Comparison of ENCODE assay signal across 9 cellular contexts in genomic region chr2:68837164-68837860, GRCh38. TPM values are rescaled to one million over a fixed set of nuclear protein-coding genes. Genes with fewer than 3 reads are reported as not detected.
DNase-seq lines count a peak whose midpoint lies in the region; ATAC-seq, FAIRE-seq and TF ChIP-seq lines count a peak whose summit lies in the region.
"Had no signal": no experiment of that assay in that cellular context is flagged by ENCODE, and none has a peak within 500 bp of the region (broad histone marks: within the 10 kb centered on the region; RNA-seq: fewer than 3 reads in every experiment).

No MANE protein-coding gene starts in this region.

- no peak for FAIRE-seq in small intestine (lab: Jason Lieb, UNC)

- ATAC-seq in GM18870 (IDR thresholded peaks at IDR 0.05; ENCODE audit: unreplicated experiment) = no peak
- no peak for ATAC-seq in GM19324 (IDR thresholded peaks at IDR 0.05; ENCODE audit: low FRiP score, unreplicated experiment)

- DNase-seq in GM19238 (ENCODE audit: insufficient read length, low spot score) (peak; percentile 35), NOMO-1 treated with dmso at 0.1 percent for 144 hours (lab: John Stamatoyannopoulos, UW; ENCODE audit: unreplicated experiment) (peak; percentile 39), glutamatergic neuron (peak; percentile 67), small intestine (peak; percentile 68), midbrain (lab: John Stamatoyannopoulos, UW) (no peak)
- peak; percentile 42 for DNase-seq in activated T-helper 1 cell treated with anti-CD3 and anti-CD28 coated beads, Interleukin-12 subunit alpha, Interleukin-12 subunit beta, Interleukin-2, Interleukin-4 antibody, amounts not matched to agents 30 ng/mL and 10 ng/mL and 1 ng/mL, durations not matched to agents 14 hours and 24 hours and 36 hours (ENCODE audit: low spot score)

- H3K9me3 ChIP-seq in small intestine (ENCODE audit: control insufficient read depth, low read depth) = no peaks in the 10 kb centered on the region

- H3K4me3 Mint-ChIP-seq in activated T-helper 1 cell treated with anti-CD3 and anti-CD28 coated beads, Interleukin-12 subunit alpha, Interleukin-12 subunit beta, Interleukin-2, Interleukin-4 antibody, amounts not matched to agents 30 ng/mL and 10 ng/mL and 1 ng/mL, durations not matched to agents 14 hours and 24 hours and 36 hours = no peak overlapping the region
- no peak overlapping the region for H3K4me3 Mint-ChIP-seq in glutamatergic neuron (ENCODE audit: unreplicated experiment)

- H3K27ac ChIP-seq in small intestine (ENCODE audit: low read depth in 1 of 2, low read length in 1 of 2) = no peak overlapping the region
- H3K27ac ChIP-seq: VCaP had no signal

- peaks cover 45% of the 10 kb centered on the region for H3K4me1 Mint-ChIP-seq in activated T-helper 1 cell treated with anti-CD3 and anti-CD28 coated beads, Interleukin-12 subunit alpha, Interleukin-12 subunit beta, Interleukin-2, Interleukin-4 antibody, amounts not matched to agents 30 ng/mL and 10 ng/mL and 1 ng/mL, durations not matched to agents 14 hours and 24 hours and 36 hours (ENCODE audit: low read depth)
- H3K4me1 Mint-ChIP-seq in glutamatergic neuron (ENCODE audit: low read depth, unreplicated experiment) = no peaks in the 10 kb centered on the region

- peaks cover 0 to 5% of the 10 kb centered on the region in 2 donors for H3K4me1 ChIP-seq in small intestine (ENCODE audit: control insufficient read depth in 2 of 2, insufficient read depth in 1 of 2, low read depth in 1 of 2, low read length in 1 of 2)

- peak overlapping the region; percentile 83 for H3K27ac Mint-ChIP-seq in activated T-helper 1 cell treated with anti-CD3 and anti-CD28 coated beads, Interleukin-12 subunit alpha, Interleukin-12 subunit beta, Interleukin-2, Interleukin-4 antibody, amounts not matched to agents 30 ng/mL and 10 ng/mL and 1 ng/mL, durations not matched to agents 14 hours and 24 hours and 36 hours
- no peak overlapping the region for H3K27ac Mint-ChIP-seq in glutamatergic neuron (ENCODE audit: unreplicated experiment)

- intact Hi-C loops in activated T-helper 1 cell treated with anti-CD3 and anti-CD28 coated beads, Interleukin-12 subunit alpha, Interleukin-12 subunit beta, Interleukin-2, Interleukin-4 antibody, amounts not matched to agents 30 ng/mL and 10 ng/mL and 1 ng/mL, durations not matched to agents 14 hours and 24 hours and 36 hours (cut with micrococcal nuclease) = loop anchor here (1.0 to 5.0 kb wide), 6 partner anchors 70 to 450 kb away; no protein-coding TSS in a partner anchor

- 50 to 60% (median 56%) methylated on average over 15 of the region's 15 CpGs for WGBS in small intestine, 3 donors

- H3K36me3 Mint-ChIP-seq in activated T-helper 1 cell treated with anti-CD3 and anti-CD28 coated beads, Interleukin-12 subunit alpha, Interleukin-12 subunit beta, Interleukin-2, Interleukin-4 antibody, amounts not matched to agents 30 ng/mL and 10 ng/mL and 1 ng/mL, durations not matched to agents 14 hours and 24 hours and 36 hours (ENCODE audit: low read depth) = no peaks in the 10 kb centered on the region
- no peaks in the 10 kb centered on the region for H3K36me3 Mint-ChIP-seq in glutamatergic neuron (ENCODE audit: unreplicated experiment)

- H3K4me3 ChIP-seq in small intestine (ENCODE audit: low read depth in 1 of 2, low read length in 2 of 2) = no peak overlapping the region

- peaks cover 2% of the 10 kb centered on the region for H3K27me3 Mint-ChIP-seq in activated T-helper 1 cell treated with anti-CD3 and anti-CD28 coated beads, Interleukin-12 subunit alpha, Interleukin-12 subunit beta, Interleukin-2, Interleukin-4 antibody, amounts not matched to agents 30 ng/mL and 10 ng/mL and 1 ng/mL, durations not matched to agents 14 hours and 24 hours and 36 hours (ENCODE audit: insufficient read depth)
- H3K27me3 Mint-ChIP-seq in glutamatergic neuron (ENCODE audit: unreplicated experiment) = no peaks in the 10 kb centered on the region

- no peaks in the 10 kb centered on the region for H3K9me3 Mint-ChIP-seq in activated T-helper 1 cell treated with anti-CD3 and anti-CD28 coated beads, Interleukin-12 subunit alpha, Interleukin-12 subunit beta, Interleukin-2, Interleukin-4 antibody, amounts not matched to agents 30 ng/mL and 10 ng/mL and 1 ng/mL, durations not matched to agents 14 hours and 24 hours and 36 hours
- H3K9me3 Mint-ChIP-seq in glutamatergic neuron (ENCODE audit: unreplicated experiment) = no peaks in the 10 kb centered on the region

- H3K36me3 ChIP-seq in small intestine (ENCODE audit: control insufficient read depth in 2 of 2, insufficient read depth in 2 of 2, low read length in 2 of 2) = no peaks in the 10 kb centered on the region

- peak; percentile 54 for TF ChIP-seq CTCF in glutamatergic neuron (IDR thresholded peaks at IDR 0.05; ENCODE audit: partially characterized antibody, unreplicated experiment)

- no peaks in the 10 kb centered on the region for H3K27me3 ChIP-seq in small intestine (ENCODE audit: control insufficient read depth in 2 of 2, insufficient read depth in 2 of 2, low read length in 2 of 2)

RNA-seq across cellular contexts. Expression of gene BMP10, which starts 33.9 kb away (rescaled TPM):
- total RNA-seq in activated T-helper 1 cell treated with anti-CD3 and anti-CD28 coated beads, Interleukin-12 subunit alpha, Interleukin-12 subunit beta, Interleukin-2, Interleukin-4 antibody, amounts not matched to agents 30 ng/mL and 10 ng/mL and 1 ng/mL, durations not matched to agents 14 hours and 24 hours and 36 hours = not detected in 2 replicates
- not detected for total RNA-seq in glutamatergic neuron (ENCODE audit: unreplicated experiment)
- polyA plus RNA-seq in small intestine = not detected
